Comparison of ENCODE assay signal across 8 cellular contexts in genomic region chr13:102800145-102801041, GRCh38. TPM values are rescaled to one million over a fixed set of nuclear protein-coding genes. Genes with fewer than 3 reads are reported as not detected.
DNase-seq lines count a peak whose midpoint lies in the region; ATAC-seq and TF ChIP-seq lines count a peak whose summit lies in the region.

No MANE protein-coding gene starts in this region.

- CTCF ChIA-PET in SK-N-SH (lab: Yijun Ruan, JAX): interaction anchor here (0.5 to 2.3 kb wide), 29 partner anchors 8 to 399 kb away, joined by 3 to 19 read pairs (median 5); partner anchors contain the start of genes ERCC5, TEX30 and TPP2

- H2AFZ ChIP-seq in SK-N-SH (ENCODE audit: low read depth): peak overlapping the region; percentile 99
- peak overlapping the region; percentile 99 for H2AFZ ChIP-seq in trophoblast cell (ENCODE audit: insufficient read depth, low read length, poor library complexity)

- peak; percentile 69 for DNase-seq in GF-D8 (lab: John Stamatoyannopoulos, UW)
- DNase-seq in LHCN-M2 (ENCODE audit: low read depth): peak; percentile 79
- peak; percentile 95 for DNase-seq in SK-N-SH
- DNase-seq in Right ventricle myocardium superior: peak; percentile 90
- DNase-seq in trophoblast cell: peak; percentile 54 to 84
- peak; percentile 87 for DNase-seq in transverse colon

- TF ChIP-seq CTCF in SK-N-SH (IDR thresholded peaks at IDR 0.05) (peak; percentile 73), transverse colon (IDR thresholded peaks at IDR 0.05) (peak; percentile 76 to 82 (median 78))

- H3F3A ChIP-seq in SK-N-SH (replicated peaks; ENCODE audit: insufficient read depth): no peaks in the 10 kb centered on the region

- H3K9me2 ChIP-seq in SK-N-SH: no peaks in the 10 kb centered on the region

- H3K27ac ChIP-seq in SK-N-SH (ENCODE audit: low read depth in 2 of 2, low read length in 1 of 2): peak overlapping the region; percentile 61 to 79
- H3K27ac ChIP-seq in trophoblast cell (ENCODE audit: low read depth, low read length): peak overlapping the region; percentile 27
- H3K27ac ChIP-seq in transverse colon: peak overlapping the region; percentile 83 to 90 (median 84)

- 12% methylated on average over 19 of the region's 81 CpGs for WGBS in SK-N-SH (ENCODE audit: low lambda C conversion rate)
- WGBS in trophoblast cell (ENCODE audit: extremely low coverage, insufficient coverage, insufficient read length): no CpG with 5 or more reads among the region's 81 CpGs
- WGBS in transverse colon (ENCODE audit: low coverage in 1 of 2), 2 donors: 3 to 18% methylated on average over 3 to 51 of the region's 81 CpGs

- H3K4me2 ChIP-seq in SK-N-SH (peak overlapping the region; percentile 95), trophoblast cell (ENCODE audit: low read length) (peak overlapping the region; percentile 83)

- H3K27me3 ChIP-seq in SK-N-SH (ENCODE audit: insufficient read depth) (no peaks in the 10 kb centered on the region), trophoblast cell (ENCODE audit: insufficient read depth, low read length) (no peaks in the 10 kb centered on the region), transverse colon (no peaks in the 10 kb centered on the region)

- no peaks in the 10 kb centered on the region for H3K27me3 Mint-ChIP-seq in activated naive CD8-positive, alpha-beta T cell

- H3K4me3 Mint-ChIP-seq in activated naive CD8-positive, alpha-beta T cell: peak overlapping the region; percentile 88

- peak; percentile 32 for TF ChIP-seq POLR2A in transverse colon (IDR thresholded peaks at IDR 0.05)

- TF ChIP-seq EP300 in SK-N-SH (IDR thresholded peaks at IDR 0.05; ENCODE audit: borderline replicate concordance in 1 of 2, low read depth in 1 of 2, low read length in 1 of 2) (no peak), transverse colon (IDR thresholded peaks at IDR 0.05; ENCODE audit: low read depth) (no peak)

- in situ Hi-C loops in transverse colon (cut with MboI; ENCODE audit: low pct_ligation_motif_present in 1 of 4, low pct_unique_long_range_greater_than_20kb in 1 of 4, low sequenced_read_pairs in 3 of 4): no loop called here

- peak overlapping the region; percentile 83 for H3K27ac Mint-ChIP-seq in activated naive CD8-positive, alpha-beta T cell

- ATAC-seq in GM21825 (IDR thresholded peaks at IDR 0.05; ENCODE audit: unreplicated experiment): peak; percentile 79
- ATAC-seq in Right ventricle myocardium superior (ENCODE audit: poor library complexity): peak; percentile 90

- peak overlapping the region; percentile 68 for H2BK5ac ChIP-seq in trophoblast cell (ENCODE audit: low read depth, low read length, poor library complexity)

- H2BK12ac ChIP-seq in trophoblast cell (ENCODE audit: low read length): no peak overlapping the region

- peaks cover 13% of the 10 kb centered on the region for H3K79me1 ChIP-seq in trophoblast cell (ENCODE audit: low read length)

- H3K23ac ChIP-seq in trophoblast cell (ENCODE audit: low read length): no peak overlapping the region

- H3K4me1 Mint-ChIP-seq in activated naive CD8-positive, alpha-beta T cell (ENCODE audit: low read depth): peaks cover 28% of the 10 kb centered on the region

- H3K14ac ChIP-seq in trophoblast cell (ENCODE audit: low read length): peak overlapping the region; percentile 93

- peaks cover 3% of the 10 kb centered on the region for H3K36me3 Mint-ChIP-seq in activated naive CD8-positive, alpha-beta T cell

- H3K9me3 Mint-ChIP-seq in activated naive CD8-positive, alpha-beta T cell (ENCODE audit: low read depth): no peaks in the 10 kb centered on the region

- H3K4ac ChIP-seq in trophoblast cell (ENCODE audit: low read depth, low read length): peak overlapping the region; percentile 59

- intact Hi-C loops in Right ventricle myocardium superior (cut with DNase I) (no loop called here), transverse colon (cut with DNase I; ENCODE audit: low total_unique reads) (loop anchor here (5.0 kb wide), 1 partner anchor 47 kb away; the partner anchor contains the start of gene ERCC5)

- H3K4me3 ChIP-seq in SK-N-SH (ENCODE audit: low read depth in 2 of 2, low read length in 1 of 2) (peak overlapping the region; percentile 81 to 86), trophoblast cell (ENCODE audit: low read depth, low read length) (peak overlapping the region; percentile 81), transverse colon (peak overlapping the region; percentile 60 to 79 (median 64))

- H4K20me1 ChIP-seq in SK-N-SH (ENCODE audit: insufficient read depth): no peaks in the 10 kb centered on the region

- no peak overlapping the region for H2AK5ac ChIP-seq in trophoblast cell (ENCODE audit: low read length)

- H3K9me3 ChIP-seq in SK-N-SH: no peaks in the 10 kb centered on the region
- H3K9me3 ChIP-seq in trophoblast cell (ENCODE audit: insufficient read depth, low read depth, low read length): peaks cover 3% of the 10 kb centered on the region
- H3K9me3 ChIP-seq in transverse colon: no peaks in the 10 kb centered on the region

- peak overlapping the region; percentile 74 for H3K18ac ChIP-seq in trophoblast cell (ENCODE audit: low read length)

- H3K4me1 ChIP-seq in SK-N-SH (ENCODE audit: control insufficient read depth in 1 of 2, insufficient read depth in 2 of 2, low read depth in 1 of 2, low read length in 1 of 2) (peaks cover 0 to 8% of the 10 kb centered on the region in 2 experiments; a peak in 2 of 4 replicates), trophoblast cell (ENCODE audit: control insufficient read depth in 1 of 2, insufficient read depth in 2 of 2, low read length in 2 of 2) (peaks cover 0 to 3% of the 10 kb centered on the region in 2 experiments), transverse colon (peaks cover 0 to 28% (median 2%) of the 10 kb centered on the region in 4 donors)

- H3K9ac ChIP-seq in SK-N-SH: peak overlapping the region; percentile 75
- H3K9ac ChIP-seq in trophoblast cell (ENCODE audit: low read length): peak overlapping the region; percentile 79

- peak overlapping the region; percentile 72 for H4K91ac ChIP-seq in trophoblast cell (ENCODE audit: low read depth, low read length)

- POLR2A ChIA-PET in SK-N-SH (lab: Yijun Ruan, JAX): interaction anchor here (0.6 to 1.4 kb wide), 6 partner anchors 8 to 204 kb away, joined by 3 to 8 read pairs (median 4); partner anchors contain the start of genes ERCC5, TEX30 and TPP2

- H4K12ac ChIP-seq in trophoblast cell (ENCODE audit: low read depth, low read length): peak overlapping the region; percentile 83

- TF ChIP-seq RAD21 in SK-N-SH (IDR thresholded peaks at IDR 0.05; ENCODE audit: low read length): peak; percentile 33; the same call in 1 of the 2 replicates

- peaks cover 69% of the 10 kb centered on the region for H3K79me2 ChIP-seq in SK-N-SH (ENCODE audit: insufficient read depth)
- peaks cover 5% of the 10 kb centered on the region for H3K79me2 ChIP-seq in trophoblast cell (ENCODE audit: control insufficient read depth, insufficient read depth, low read length, poor library complexity)

- peak overlapping the region; percentile 91 for H2BK120ac ChIP-seq in trophoblast cell (ENCODE audit: insufficient read depth, low read length, poor library complexity)

- peaks cover 0 to 3% of the 10 kb centered on the region in 2 experiments for H3K36me3 ChIP-seq in SK-N-SH (replicated peaks in 1 of 2; ENCODE audit: control insufficient read depth in 1 of 2, insufficient read depth in 2 of 2, low read length in 1 of 2)
- H3K36me3 ChIP-seq in trophoblast cell (ENCODE audit: control insufficient read depth in 1 of 2, insufficient read depth in 2 of 2, low read length in 2 of 2): no peaks in the 10 kb centered on the region
- H3K36me3 ChIP-seq in transverse colon: no peaks in the 10 kb centered on the region

- H4K8ac ChIP-seq in trophoblast cell (ENCODE audit: low read depth, low read length): peak overlapping the region; percentile 89

TF ChIP-seq in SK-N-SH, 30 proteins besides CTCF, POLR2A, EP300 and RAD21 (continues in another document):
- TF ChIP-seq TEAD4 (IDR thresholded peaks at IDR 0.05; ENCODE audit: borderline replicate concordance, insufficient read depth): no peak; the same call in 1 of the 2 replicates
- TF ChIP-seq RFX5 (IDR thresholded peaks at IDR 0.05; ENCODE audit: low read length): no peak
- no peak for TF ChIP-seq JUND (IDR thresholded peaks at IDR 0.05)
- TF ChIP-seq TAF1 (IDR thresholded peaks at IDR 0.05; ENCODE audit: borderline replicate concordance, low read depth, low read length): 0 out of 2 replicates have a peak, but pooled peaks have one; percentile 35
- peak; percentile 47; the same call in 1 of the 2 replicates for TF ChIP-seq GABPA (IDR thresholded peaks at IDR 0.05; ENCODE audit: low read depth)

RNA-seq across cellular contexts. Expression of gene BIVM, which starts 1.5 kb away (rescaled TPM):
- total RNA-seq in LHCN-M2 (2014; rRNA removed): 16.8 and 19.7 TPM in 2 replicates
- 5.3 TPM for polyA plus RNA-seq in LHCN-M2 (2012)
- 8.8 and 12.8 TPM in 2 replicates for polyA plus RNA-seq in SK-N-SH (2012; rRNA removed)
- polyA plus RNA-seq in SK-N-SH (2012; cell fraction: cytosol; rRNA removed): 12.7 and 14.6 TPM in 2 replicates
- 19.2 and 30.1 TPM in 2 replicates for polyA plus RNA-seq in SK-N-SH (2012; cell fraction: nucleus; rRNA removed)
- total RNA-seq in Right ventricle myocardium superior: 31.0 TPM
- polyA plus RNA-seq in trophoblast cell (2013): 9.5 and 9.7 TPM in 2 replicates
- total RNA-seq in transverse colon: 10 to 100 TPM in 3 of 4 donors, 1 to 10 TPM in 1; 3.0 to 31.4 (median 23.9) TPM

RNA-seq across cellular contexts. Expression of gene POGLUT2, which starts 1.6 kb away (rescaled TPM):
- 10.6 and 11.5 TPM in 2 replicates for total RNA-seq in LHCN-M2 (2014; rRNA removed)
- 3.7 TPM for polyA plus RNA-seq in LHCN-M2 (2012)
- polyA plus RNA-seq in SK-N-SH (2012; rRNA removed): 10.2 and 12.4 TPM in 2 replicates
- polyA plus RNA-seq in SK-N-SH (2012; cell fraction: cytosol; rRNA removed): 14.2 and 14.6 TPM in 2 replicates
- polyA plus RNA-seq in SK-N-SH (2012; cell fraction: nucleus; rRNA removed): 5.2 and 8.2 TPM in 2 replicates
- total RNA-seq in Right ventricle myocardium superior: 3.4 TPM
- 19.4 and 19.6 TPM in 2 replicates for polyA plus RNA-seq in trophoblast cell (2013)
- 1 to 10 TPM in 2 of 4 donors, under 1 TPM in 1, not detected in 1; 0.75 to 3.5 (median 2.0) TPM for total RNA-seq in transverse colon

RNA-seq across cellular contexts. Expression of gene TEX30, which starts 26.8 kb away (rescaled TPM):
- total RNA-seq in LHCN-M2 (2014; rRNA removed) (34.6 and 36.3 TPM in 2 replicates), Right ventricle myocardium superior (7.8 TPM), transverse colon (1 to 10 TPM in 3 of 4 donors, not detected in 1; 5.4 to 6.0 (median 6.0) TPM)
- polyA plus RNA-seq in LHCN-M2 (2012): 10.7 TPM
- 7.2 and 8.6 TPM in 2 replicates for polyA plus RNA-seq in SK-N-SH (2012; rRNA removed)
- polyA plus RNA-seq in SK-N-SH (2012; cell fraction: cytosol; rRNA removed): 11.4 and 15.5 TPM in 2 replicates
- polyA plus RNA-seq in SK-N-SH (2012; cell fraction: nucleus; rRNA removed): 3.5 and 4.7 TPM in 2 replicates
- polyA plus RNA-seq in trophoblast cell (2013): 40.9 and 46.0 TPM in 2 replicates

RNA-seq across cellular contexts. Expression of gene ERCC5, which starts 45.4 kb away (rescaled TPM):
- total RNA-seq in LHCN-M2 (2014; rRNA removed) (56.8 and 75.1 TPM in 2 replicates), Right ventricle myocardium superior (25.7 TPM), transverse colon (100 to 1,000 TPM in 1 of 4 donors, 10 to 100 TPM in 3; 64.4 to 116 (median 84.9) TPM)
- polyA plus RNA-seq in LHCN-M2 (2012): 15.2 TPM
- polyA plus RNA-seq in SK-N-SH (2012; rRNA removed): 14.1 and 19.0 TPM in 2 replicates
- polyA plus RNA-seq in SK-N-SH (2012; cell fraction: cytosol; rRNA removed): 13.5 and 16.6 TPM in 2 replicates
- 20.1 and 37.5 TPM in 2 replicates for polyA plus RNA-seq in SK-N-SH (2012; cell fraction: nucleus; rRNA removed)
- polyA plus RNA-seq in trophoblast cell (2013): 28.3 and 28.4 TPM in 2 replicates

Comparison
In these comparisons a context has a peak if more than half of its experiments do, and no peak if none do; other contexts are left out.
1. Peak in every context shown above with its lines: DNase-seq, ATAC-seq, H3K4me3 ChIP-seq and H3K27ac ChIP-seq.
2. H3K27ac ChIP-seq: peak in every context shown above with its lines; median percentile 84 in transverse colon; 70 in SK-N-SH; 27 in trophoblast cell.